1 cellular context compared by ENCODE assay signal in the genomic region with DNA sequence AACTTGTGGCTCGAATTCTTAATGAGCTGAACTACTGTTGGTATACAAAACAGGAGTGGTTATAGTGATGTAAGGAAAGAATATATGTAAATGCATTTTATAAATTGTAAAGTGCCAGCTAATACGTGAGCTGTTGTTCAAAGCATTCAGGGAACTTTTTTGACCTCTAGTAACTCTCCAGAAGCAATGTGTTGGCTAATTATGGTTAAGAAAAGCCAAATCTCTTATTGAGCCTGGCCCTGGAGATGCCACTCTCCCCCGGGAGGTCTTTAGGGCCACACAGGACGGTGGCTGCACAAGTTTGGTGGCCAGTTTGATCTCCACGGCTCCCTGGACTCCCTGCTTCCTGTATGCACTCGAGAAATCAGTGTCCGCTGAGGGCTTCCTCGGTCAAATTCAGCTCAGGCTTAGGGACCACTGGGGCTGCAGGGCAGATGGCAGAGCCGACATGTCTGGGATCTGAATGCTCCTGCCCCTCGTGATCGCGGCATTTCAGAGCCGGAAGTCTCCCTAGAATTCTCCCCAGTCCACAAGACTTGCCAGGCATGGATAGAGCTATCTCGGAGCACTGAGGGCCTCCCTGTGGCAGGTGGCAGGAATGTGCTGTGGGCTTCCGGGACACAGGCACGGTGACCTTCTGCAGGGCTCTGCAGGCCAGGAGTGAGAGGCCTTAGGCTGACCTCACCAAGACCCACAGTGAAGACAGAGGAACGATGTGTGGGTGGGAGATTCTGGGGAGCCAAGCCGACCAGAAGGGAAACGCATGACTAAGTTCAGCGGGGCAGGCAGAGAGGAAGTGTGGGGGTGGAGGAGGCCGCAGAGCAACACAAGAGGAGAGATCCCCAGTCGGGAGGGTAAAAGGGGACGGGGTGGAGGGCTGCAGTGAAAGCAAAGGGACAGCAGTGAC.
TF ChIP-seq lines count a peak whose summit lies in the region.

No MANE protein-coding gene starts in this region.

TF ChIP-seq in SK-N-SH, 30 proteins besides CTCF, POLR2A, EP300 and RAD21 (continued from another document):
- TF ChIP-seq, protein P1, sequence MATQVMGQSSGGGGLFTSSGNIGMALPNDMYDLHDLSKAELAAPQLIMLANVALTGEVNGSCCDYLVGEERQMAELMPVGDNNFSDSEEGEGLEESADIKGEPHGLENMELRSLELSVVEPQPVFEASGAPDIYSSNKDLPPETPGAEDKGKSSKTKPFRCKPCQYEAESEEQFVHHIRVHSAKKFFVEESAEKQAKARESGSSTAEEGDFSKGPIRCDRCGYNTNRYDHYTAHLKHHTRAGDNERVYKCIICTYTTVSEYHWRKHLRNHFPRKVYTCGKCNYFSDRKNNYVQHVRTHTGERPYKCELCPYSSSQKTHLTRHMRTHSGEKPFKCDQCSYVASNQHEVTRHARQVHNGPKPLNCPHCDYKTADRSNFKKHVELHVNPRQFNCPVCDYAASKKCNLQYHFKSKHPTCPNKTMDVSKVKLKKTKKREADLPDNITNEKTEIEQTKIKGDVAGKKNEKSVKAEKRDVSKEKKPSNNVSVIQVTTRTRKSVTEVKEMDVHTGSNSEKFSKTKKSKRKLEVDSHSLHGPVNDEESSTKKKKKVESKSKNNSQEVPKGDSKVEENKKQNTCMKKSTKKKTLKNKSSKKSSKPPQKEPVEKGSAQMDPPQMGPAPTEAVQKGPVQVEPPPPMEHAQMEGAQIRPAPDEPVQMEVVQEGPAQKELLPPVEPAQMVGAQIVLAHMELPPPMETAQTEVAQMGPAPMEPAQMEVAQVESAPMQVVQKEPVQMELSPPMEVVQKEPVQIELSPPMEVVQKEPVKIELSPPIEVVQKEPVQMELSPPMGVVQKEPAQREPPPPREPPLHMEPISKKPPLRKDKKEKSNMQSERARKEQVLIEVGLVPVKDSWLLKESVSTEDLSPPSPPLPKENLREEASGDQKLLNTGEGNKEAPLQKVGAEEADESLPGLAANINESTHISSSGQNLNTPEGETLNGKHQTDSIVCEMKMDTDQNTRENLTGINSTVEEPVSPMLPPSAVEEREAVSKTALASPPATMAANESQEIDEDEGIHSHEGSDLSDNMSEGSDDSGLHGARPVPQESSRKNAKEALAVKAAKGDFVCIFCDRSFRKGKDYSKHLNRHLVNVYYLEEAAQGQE (IDR thresholded peaks at IDR 0.05; ENCODE audit: low read depth, low read length), result no peak
- TF ChIP-seq, protein P2, sequence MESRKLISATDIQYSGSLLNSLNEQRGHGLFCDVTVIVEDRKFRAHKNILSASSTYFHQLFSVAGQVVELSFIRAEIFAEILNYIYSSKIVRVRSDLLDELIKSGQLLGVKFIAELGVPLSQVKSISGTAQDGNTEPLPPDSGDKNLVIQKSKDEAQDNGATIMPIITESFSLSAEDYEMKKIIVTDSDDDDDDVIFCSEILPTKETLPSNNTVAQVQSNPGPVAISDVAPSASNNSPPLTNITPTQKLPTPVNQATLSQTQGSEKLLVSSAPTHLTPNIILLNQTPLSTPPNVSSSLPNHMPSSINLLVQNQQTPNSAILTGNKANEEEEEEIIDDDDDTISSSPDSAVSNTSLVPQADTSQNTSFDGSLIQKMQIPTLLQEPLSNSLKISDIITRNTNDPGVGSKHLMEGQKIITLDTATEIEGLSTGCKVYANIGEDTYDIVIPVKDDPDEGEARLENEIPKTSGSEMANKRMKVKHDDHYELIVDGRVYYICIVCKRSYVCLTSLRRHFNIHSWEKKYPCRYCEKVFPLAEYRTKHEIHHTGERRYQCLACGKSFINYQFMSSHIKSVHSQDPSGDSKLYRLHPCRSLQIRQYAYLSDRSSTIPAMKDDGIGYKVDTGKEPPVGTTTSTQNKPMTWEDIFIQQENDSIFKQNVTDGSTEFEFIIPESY (IDR thresholded peaks at IDR 0.05; ENCODE audit: borderline replicate concordance, low read depth), result no peak
- TF ChIP-seq GATA2 (CRISPR knock-in tag; IDR thresholded peaks at IDR 0.05) (no peak), RXRA (IDR thresholded peaks at IDR 0.05; ENCODE audit: borderline replicate concordance, low read depth) (no peak), SMC3 (IDR thresholded peaks at IDR 0.05; ENCODE audit: low read depth, low read length) (no peak), ELF1 (IDR thresholded peaks at IDR 0.05) (no peak), YY1 (IDR thresholded peaks at IDR 0.05; ENCODE audit: low read depth) (no peak), JUND (IDR thresholded peaks at IDR 0.05) (no peak), NRF1 (IDR thresholded peaks at IDR 0.05; ENCODE audit: low read depth, low read length) (no peak)
- TF ChIP-seq, protein P3, sequence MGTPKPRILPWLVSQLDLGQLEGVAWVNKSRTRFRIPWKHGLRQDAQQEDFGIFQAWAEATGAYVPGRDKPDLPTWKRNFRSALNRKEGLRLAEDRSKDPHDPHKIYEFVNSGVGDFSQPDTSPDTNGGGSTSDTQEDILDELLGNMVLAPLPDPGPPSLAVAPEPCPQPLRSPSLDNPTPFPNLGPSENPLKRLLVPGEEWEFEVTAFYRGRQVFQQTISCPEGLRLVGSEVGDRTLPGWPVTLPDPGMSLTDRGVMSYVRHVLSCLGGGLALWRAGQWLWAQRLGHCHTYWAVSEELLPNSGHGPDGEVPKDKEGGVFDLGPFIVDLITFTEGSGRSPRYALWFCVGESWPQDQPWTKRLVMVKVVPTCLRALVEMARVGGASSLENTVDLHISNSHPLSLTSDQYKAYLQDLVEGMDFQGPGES (IDR thresholded peaks at IDR 0.05; ENCODE audit: low read depth, low read length), result no peak
